Comparison of ENCODE assay signal across 11 cellular contexts in the genomic region with DNA sequence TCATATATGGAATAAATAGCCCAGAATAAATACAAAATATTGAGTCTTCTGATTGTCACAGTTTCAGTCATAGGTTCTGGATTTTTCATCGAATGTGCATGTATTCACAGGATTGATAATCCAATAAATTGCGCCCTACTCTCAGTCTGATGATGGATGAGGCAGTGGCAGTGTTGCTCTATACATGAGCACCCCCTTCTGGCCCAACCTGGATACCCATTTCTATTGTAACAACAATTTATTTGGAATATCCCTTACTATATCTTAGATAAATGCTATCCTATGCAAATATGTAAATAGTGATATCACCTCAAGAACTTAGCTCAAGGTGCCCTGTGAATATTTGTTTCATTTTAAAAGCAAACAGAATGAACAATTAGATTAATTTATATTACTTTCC.
DNase-seq lines count a peak whose midpoint lies in the region; ATAC-seq and TF ChIP-seq lines count a peak whose summit lies in the region.
"Had no signal": no experiment of that assay in that cellular context is flagged by ENCODE, and none has a peak within 500 bp of the region (broad histone marks: within the 10 kb centered on the region; RNA-seq: fewer than 3 reads in every experiment).

No MANE protein-coding gene starts in this region.

- H3K4me3 ChIP-seq in Loucy (ENCODE audit: low read length, poor library complexity, severe bottlenecking) (no peak overlapping the region), psoas muscle (no peak overlapping the region)
- H3K4me3 ChIP-seq: BLaER1 had no signal

- H3K27me3 ChIP-seq in Loucy (ENCODE audit: insufficient read depth, low read length, poor library complexity, severe bottlenecking) (no peaks in the 10 kb centered on the region), psoas muscle (ENCODE audit: insufficient read depth in 3 of 3, low read length in 2 of 3) (no peaks in the 10 kb centered on the region)
- H3K27me3 ChIP-seq: BLaER1 had no signal

- CTCF ChIA-PET in activated CD4-positive, alpha-beta T cell treated with anti-CD3 and anti-CD28 coated beads for 36 hours (lab: Charles Lee): no interaction called here

- H3K4me3 Mint-ChIP-seq in activated CD4-positive, alpha-beta T cell treated with anti-CD3 and anti-CD28 coated beads for 36 hours: no peak overlapping the region
- no peak overlapping the region for H3K4me3 Mint-ChIP-seq in activated CD4-positive, alpha-beta T cell treated with anti-CD3 and anti-CD28 coated beads, Interleukin-2, amount 10 ng/mL, durations not matched to agents 24 days and 14 days

- H3K9me2 ChIP-seq in Loucy (replicated peaks; ENCODE audit: low read depth, low read length): no peaks in the 10 kb centered on the region

- no peaks in the 10 kb centered on the region for H4K20me1 ChIP-seq in Loucy (ENCODE audit: insufficient read depth, low read length, poor library complexity, severe bottlenecking)
- H4K20me1 ChIP-seq: BLaER1 had no signal

- H3K36me3 ChIP-seq in Loucy (ENCODE audit: insufficient read depth, low read length) (no peaks in the 10 kb centered on the region), psoas muscle (ENCODE audit: insufficient read depth in 1 of 2, low read depth in 1 of 2) (no peaks in the 10 kb centered on the region)
- H3K36me3 ChIP-seq: BLaER1 had no signal

- H3K27ac Mint-ChIP-seq in activated CD4-positive, alpha-beta T cell treated with anti-CD3 and anti-CD28 coated beads for 36 hours: no peak overlapping the region
- H3K27ac Mint-ChIP-seq in activated CD4-positive, alpha-beta T cell treated with anti-CD3 and anti-CD28 coated beads, Interleukin-2, amount 10 ng/mL, durations not matched to agents 24 days and 14 days: no peak overlapping the region

- H3K9me3 Mint-ChIP-seq in activated CD4-positive, alpha-beta T cell treated with anti-CD3 and anti-CD28 coated beads for 36 hours (ENCODE audit: low read depth): no peaks in the 10 kb centered on the region
- H3K9me3 Mint-ChIP-seq in activated CD4-positive, alpha-beta T cell treated with anti-CD3 and anti-CD28 coated beads, Interleukin-2, amount 10 ng/mL, durations not matched to agents 24 days and 14 days: no peaks in the 10 kb centered on the region

- H3K27ac ChIP-seq in psoas muscle: no peak overlapping the region
- H3K27ac ChIP-seq: BLaER1 had no signal

- peak; percentile 17 for DNase-seq in activated CD4-positive, alpha-beta T cell treated with anti-CD3 and anti-CD28 coated beads for 36 hours
- DNase-seq in activated CD4-positive, alpha-beta T cell treated with anti-CD3 and anti-CD28 coated beads, Interleukin-2, amount 10 ng/mL, durations not matched to agents 24 days and 14 days: no peak
- DNase-seq in dermis blood vessel endothelial cell (peak; percentile 1), psoas muscle (no peak)
- no peak for DNase-seq in stimulated activated naive CD4-positive, alpha-beta T cell (lab: John Stamatoyannopoulos, UW)
- DNase-seq: NCI-H1436 had no signal

- no peaks in the 10 kb centered on the region for H3F3A ChIP-seq in Loucy (ENCODE audit: low read depth)

- no peaks in the 10 kb centered on the region for H3K4me1 ChIP-seq in Loucy (ENCODE audit: insufficient read depth, low read length, poor library complexity, severe bottlenecking)
- H3K4me1 ChIP-seq in psoas muscle: no peaks in the 10 kb centered on the region
- H3K4me1 ChIP-seq: BLaER1 had no signal

- POLR2A ChIA-PET in activated CD4-positive, alpha-beta T cell treated with anti-CD3 and anti-CD28 coated beads for 36 hours (lab: Charles Lee): no interaction called here

- no peaks in the 10 kb centered on the region for H3K36me3 Mint-ChIP-seq in activated CD4-positive, alpha-beta T cell treated with anti-CD3 and anti-CD28 coated beads for 36 hours (ENCODE audit: low read depth)
- no peaks in the 10 kb centered on the region for H3K36me3 Mint-ChIP-seq in activated CD4-positive, alpha-beta T cell treated with anti-CD3 and anti-CD28 coated beads, Interleukin-2, amount 10 ng/mL, durations not matched to agents 24 days and 14 days (ENCODE audit: low read depth)

- no peak overlapping the region for H2AFZ ChIP-seq in Loucy (ENCODE audit: low read length)

- intact Hi-C loops in activated CD4-positive, alpha-beta T cell treated with anti-CD3 and anti-CD28 coated beads for 36 hours (cut with DNase I, micrococcal nuclease): loop anchor here in 1 of 2 experiments (5.0 kb wide), 1 partner anchor 1788 kb away; the partner anchor contains the start of gene PCDH10
- intact Hi-C loops in activated CD4-positive, alpha-beta T cell treated with anti-CD3 and anti-CD28 coated beads, Interleukin-2, amount 10 ng/mL, durations not matched to agents 24 days and 14 days (cut with micrococcal nuclease): no loop called here
- intact Hi-C loops in psoas muscle (cut with DNase I): no loop called here

- H3K4me2 ChIP-seq in Loucy (ENCODE audit: low read depth, low read length, poor library complexity, severe bottlenecking): no peak overlapping the region
- H3K4me2 ChIP-seq: BLaER1 had no signal

- no peaks in the 10 kb centered on the region for H3K79me2 ChIP-seq in Loucy (ENCODE audit: insufficient read depth, low read length)

- ATAC-seq in activated CD4-positive, alpha-beta T cell treated with anti-CD3 and anti-CD28 coated beads for 36 hours: no peak
- ATAC-seq in psoas muscle: no peak
- ATAC-seq in HG03520 (IDR thresholded peaks at IDR 0.05; ENCODE audit: unreplicated experiment): no peak
- no peak for ATAC-seq in HG03280 (IDR thresholded peaks at IDR 0.05; ENCODE audit: unreplicated experiment)
- ATAC-seq: activated CD4-positive, CD25-positive, alpha-beta regulatory T cell treated with anti-CD3 and anti-CD28 coated beads, Interleukin-2, amount 50 U/mL, for 24 hours had no signal

- 62 to 88% (median 78%) methylated on average over 2 of the region's 2 CpGs for WGBS in psoas muscle, 3 donors

- H3K9me3 ChIP-seq in Loucy (ENCODE audit: insufficient read depth, low read depth, low read length) (no peaks in the 10 kb centered on the region), psoas muscle (no peaks in the 10 kb centered on the region)
- H3K9me3 ChIP-seq: BLaER1 had no signal

- H3K9ac ChIP-seq in Loucy (ENCODE audit: low read depth, low read length, poor library complexity, severe bottlenecking): no peak overlapping the region
- H3K9ac ChIP-seq: BLaER1 had no signal

- no peaks in the 10 kb centered on the region for H3K4me1 Mint-ChIP-seq in activated CD4-positive, alpha-beta T cell treated with anti-CD3 and anti-CD28 coated beads for 36 hours
- no peaks in the 10 kb centered on the region for H3K4me1 Mint-ChIP-seq in activated CD4-positive, alpha-beta T cell treated with anti-CD3 and anti-CD28 coated beads, Interleukin-2, amount 10 ng/mL, durations not matched to agents 24 days and 14 days

- H3K27me3 Mint-ChIP-seq in activated CD4-positive, alpha-beta T cell treated with anti-CD3 and anti-CD28 coated beads for 36 hours: no peaks in the 10 kb centered on the region
- H3K27me3 Mint-ChIP-seq in activated CD4-positive, alpha-beta T cell treated with anti-CD3 and anti-CD28 coated beads, Interleukin-2, amount 10 ng/mL, durations not matched to agents 24 days and 14 days: no peaks in the 10 kb centered on the region

- TF ChIP-seq CTCF in Loucy (conservative IDR thresholded peaks at IDR 0.05; ENCODE audit: low read length) (peak; percentile 59), psoas muscle (IDR thresholded peaks at IDR 0.05) (peak; percentile 5)

Comparison
In these comparisons a context has a peak if more than half of its experiments do, and no peak if none do; other contexts are left out.
1. DNase-seq: peak in activated CD4-positive, alpha-beta T cell treated with anti-CD3 and anti-CD28 coated beads for 36 hours (single experiment) and dermis blood vessel endothelial cell (single experiment); none in activated CD4-positive, alpha-beta T cell treated with anti-CD3 and anti-CD28 coated beads, Interleukin-2, amount 10 ng/mL, durations not matched to agents 24 days and 14 days (single experiment), psoas muscle (0 of 2) and stimulated activated naive CD4-positive, alpha-beta T cell (0 of 6).